Comparison of ENCODE assay signal across 20 cellular contexts in genomic region chr9:69817202-69817601, GRCh38. TPM values are rescaled to one million over a fixed set of nuclear protein-coding genes. Genes with fewer than 3 reads are reported as not detected.
DNase-seq lines count a peak whose midpoint lies in the region; ATAC-seq and TF ChIP-seq lines count a peak whose summit lies in the region.
"Had no signal": no experiment of that assay in that cellular context is flagged by ENCODE, and none has a peak within 500 bp of the region (broad histone marks: within the 10 kb centered on the region; RNA-seq: fewer than 3 reads in every experiment).

No MANE protein-coding gene starts in this region.

- TF ChIP-seq CTCF in H9 (conservative IDR thresholded peaks at IDR 0.05), result no peak
- no peak for TF ChIP-seq CTCF in SK-N-SH (IDR thresholded peaks at IDR 0.05)
- no peak for TF ChIP-seq CTCF in foreskin fibroblast (IDR thresholded peaks at IDR 0.05; ENCODE audit: low read depth, low read length)
- no peak for TF ChIP-seq CTCF in right lobe of liver (IDR thresholded peaks at IDR 0.05)
- no peak for TF ChIP-seq CTCF in GM13976 (IDR thresholded peaks at IDR 0.05; ENCODE audit: borderline replicate concordance, control extremely low read depth, extremely low read depth, insufficient read depth, missing control alignments)

- no CpG with 5 or more reads among the region's 2 CpGs for WGBS in H9 (ENCODE audit: extremely low coverage, insufficient read length, low lambda C conversion rate)
- 8% methylated on average over 2 of the region's 2 CpGs for WGBS in SK-N-SH (ENCODE audit: low lambda C conversion rate)
- WGBS in right lobe of liver (ENCODE audit: insufficient coverage, low coverage, low lambda C conversion rate, missing lambda C conversion rate), result 35% methylated on average over 2 of the region's 2 CpGs

- H2BK20ac ChIP-seq in H9 (ENCODE audit: low read depth, low read length, poor library complexity, severe bottlenecking), result no peak overlapping the region

- DNase-seq in EL (peak; percentile 29), H9 (no peak), SK-N-SH (peak; percentile 49), foreskin fibroblast (peak; percentile 37 to 66), right lobe of liver (no peak), GM13976 (ENCODE audit: low spot score) (no peak)
- DNase-seq: BE2C; CD4-positive, alpha-beta T cell; DMS153; NCI-H1694 treated with DMSO at 0.1 percent for 48 hours; NCI-H2107; NCI-H510A treated with DMSO at 0.1 percent for 48 hours; NCI-H774; Right ventricle myocardium superior; T-cell had no signal

- no peak overlapping the region for H2BK12ac ChIP-seq in H9 (ENCODE audit: insufficient read length, low read depth, low read length)

- no peak overlapping the region for H2AK5ac ChIP-seq in H9 (ENCODE audit: insufficient read length, low read length)

- in situ Hi-C loops in GM13976 (cut with MboI; ENCODE audit: low sequenced_read_pairs, unreplicated experiment), result no loop called here

- H3K4ac ChIP-seq in H9 (ENCODE audit: low read depth, low read length), result no peak overlapping the region

- no peak overlapping the region for H3K14ac ChIP-seq in H9 (ENCODE audit: insufficient read depth, low read length)

- no peak overlapping the region for H3K23ac ChIP-seq in H9 (ENCODE audit: insufficient read length, low read depth, low read length)

- no peak overlapping the region for H2BK15ac ChIP-seq in H9 (ENCODE audit: low read depth, low read length)

- H3K27me3 ChIP-seq in H9 (ENCODE audit: insufficient read depth, low read length) (no peaks in the 10 kb centered on the region), SK-N-SH (ENCODE audit: insufficient read depth) (no peaks in the 10 kb centered on the region), right lobe of liver (peaks cover 0 to 8% of the 10 kb centered on the region in 2 donors)
- H3K27me3 ChIP-seq: BE2C had no signal

- TF ChIP-seq RAD21 in SK-N-SH (IDR thresholded peaks at IDR 0.05; ENCODE audit: low read length), result no peak

- no peak overlapping the region for H3T11ph ChIP-seq in H9 (ENCODE audit: low read length)

- TF ChIP-seq POLR2A in right lobe of liver (IDR thresholded peaks at IDR 0.05), result no peak

- H4K20me1 ChIP-seq in H9 (ENCODE audit: control insufficient read depth, insufficient read depth, insufficient read length) (no peaks in the 10 kb centered on the region), SK-N-SH (ENCODE audit: insufficient read depth) (no peaks in the 10 kb centered on the region)

- H3K9me3 ChIP-seq in H9 (ENCODE audit: control insufficient read depth, low read depth, low read length) (no peaks in the 10 kb centered on the region), SK-N-SH (no peaks in the 10 kb centered on the region), right lobe of liver (no peaks in the 10 kb centered on the region)
- H3K9me3 ChIP-seq: BE2C, HAP-1 had no signal

- no peak overlapping the region for H4K8ac ChIP-seq in H9 (replicated peaks; ENCODE audit: insufficient read length, low read depth, low read length)

- H2AFZ ChIP-seq in H9 (ENCODE audit: low read length) (peak overlapping the region; percentile 32), SK-N-SH (ENCODE audit: low read depth) (no peak overlapping the region)

- peaks cover 15% of the 10 kb centered on the region for H3F3A ChIP-seq in SK-N-SH (replicated peaks; ENCODE audit: insufficient read depth)

- ATAC-seq in right lobe of liver (no peak), HG03159 (IDR thresholded peaks at IDR 0.05; ENCODE audit: unreplicated experiment) (no peak)
- ATAC-seq: T-cell had no signal

- H3K4me1 ChIP-seq in H9 (ENCODE audit: insufficient read depth, low read length) (peaks cover 5% of the 10 kb centered on the region), SK-N-SH (ENCODE audit: control insufficient read depth in 1 of 2, insufficient read depth in 2 of 2, low read depth in 1 of 2, low read length in 1 of 2) (peaks cover 5 to 35% of the 10 kb centered on the region in 2 experiments; a peak in 3 of 4 replicates), right lobe of liver (peaks cover 0 to 5% (median 0%) of the 10 kb centered on the region in 4 donors)

- POLR2A ChIA-PET in SK-N-SH (lab: Yijun Ruan, JAX), result interaction anchor here (0.7 kb wide), 1 partner anchor 441 kb away, joined by 3 read pairs; no protein-coding TSS in a partner anchor

- H4K5ac ChIP-seq in H9 (ENCODE audit: insufficient read length, low read depth, low read length), result no peak overlapping the region

- no peaks in the 10 kb centered on the region for H3K9me3 Mint-ChIP-seq in H9
- H3K9me3 Mint-ChIP-seq: CD4-positive, alpha-beta T cell had no signal

- H3K23me2 ChIP-seq in H9 (ENCODE audit: insufficient read length, low read depth, low read length, poor library complexity, severe bottlenecking), result peaks cover 4% of the 10 kb centered on the region

- H4K91ac ChIP-seq in H9 (ENCODE audit: insufficient read length, low read depth, low read length), result no peak overlapping the region

- H3K4me3 ChIP-seq in SK-N-SH (ENCODE audit: low read depth in 2 of 2, low read length in 1 of 2) (no peak overlapping the region), foreskin fibroblast (ENCODE audit: low read depth in 1 of 2, low read length in 2 of 2) (no peak overlapping the region), right lobe of liver (no peak overlapping the region)
- H3K4me3 ChIP-seq: HAP-1 had no signal

- no peaks in the 10 kb centered on the region for H3K79me1 ChIP-seq in H9 (ENCODE audit: insufficient read depth, low read depth, low read length, poor library complexity, severe bottlenecking)

- H2BK5ac ChIP-seq in H9 (ENCODE audit: insufficient read length, low read length), result no peak overlapping the region

- H3K27me3 Mint-ChIP-seq in H9 (ENCODE audit: low read depth), result no peaks in the 10 kb centered on the region

- no peaks in the 10 kb centered on the region for H3K36me3 ChIP-seq in SK-N-SH (replicated peaks in 1 of 2; ENCODE audit: control insufficient read depth in 1 of 2, insufficient read depth in 2 of 2, low read length in 1 of 2)
- no peaks in the 10 kb centered on the region for H3K36me3 ChIP-seq in right lobe of liver
- H3K36me3 ChIP-seq: BE2C, HAP-1 had no signal

- H3K79me2 ChIP-seq in H9 (ENCODE audit: insufficient read depth, low read length), result no peaks in the 10 kb centered on the region
- H3K79me2 ChIP-seq in SK-N-SH (ENCODE audit: insufficient read depth), result no peaks in the 10 kb centered on the region

- H2BK120ac ChIP-seq in H9 (ENCODE audit: low read depth, low read length, poor library complexity, severe bottlenecking), result no peak overlapping the region

- H3K27ac ChIP-seq in H9 (ENCODE audit: insufficient read length, low read depth, low read length), result no peak overlapping the region
- peak overlapping the region; percentile 22 to 39; a peak in 2 of 4 replicates for H3K27ac ChIP-seq in SK-N-SH (ENCODE audit: low read depth in 2 of 2, low read length in 1 of 2)
- H3K27ac ChIP-seq in right lobe of liver, result no peak overlapping the region

- no peaks in the 10 kb centered on the region for H3K36me3 Mint-ChIP-seq in H9 (ENCODE audit: insufficient read depth in 1 of 3, low read depth in 3 of 3)
- H3K36me3 Mint-ChIP-seq: T-cell had no signal

- no peak overlapping the region for H3K56ac ChIP-seq in H9 (ENCODE audit: insufficient read length, low read depth, low read length)

- no peaks in the 10 kb centered on the region for H3K9me2 ChIP-seq in SK-N-SH

- CTCF ChIA-PET in SK-N-SH (lab: Yijun Ruan, JAX), result interaction anchor here (0.6 kb wide), 1 partner anchor 10 kb away, joined by 3 read pairs; no protein-coding TSS in a partner anchor

- H3K18ac ChIP-seq in H9 (ENCODE audit: insufficient read length, low read depth, low read length), result no peak overlapping the region

- H3K4me2 ChIP-seq in H9 (ENCODE audit: insufficient read depth, insufficient read length, low read length) (no peak overlapping the region), SK-N-SH (peak overlapping the region; percentile 45; the same call in 1 of the 2 replicates)

- no peak overlapping the region for H3K4me3 Mint-ChIP-seq in H9
- H3K4me3 Mint-ChIP-seq: CD4-positive, alpha-beta T cell; T-cell had no signal

- TF ChIP-seq EP300 in SK-N-SH (IDR thresholded peaks at IDR 0.05; ENCODE audit: borderline replicate concordance in 1 of 2, low read depth in 1 of 2, low read length in 1 of 2), result peak; percentile 39 to 63; a peak in 3 of 4 replicates

- intact Hi-C loops in right lobe of liver (cut with DNase I), result no loop called here

- no peak overlapping the region for H3K27ac Mint-ChIP-seq in H9
- H3K27ac Mint-ChIP-seq: CD4-positive, alpha-beta T cell; T-cell had no signal

- H3K9ac ChIP-seq in H9 (ENCODE audit: extremely low read depth, insufficient read length, low read length) (no peak overlapping the region), SK-N-SH (no peak overlapping the region)

- peaks cover 24 to 30% of the 10 kb centered on the region in 2 experiments for H3K4me1 Mint-ChIP-seq in H9

TF ChIP-seq in SK-N-SH, 30 proteins besides CTCF, POLR2A, EP300 and RAD21 (continues in another document):
- no peak for TF ChIP-seq NRF1 (IDR thresholded peaks at IDR 0.05; ENCODE audit: low read depth, low read length)
- no peak for TF ChIP-seq EZH2phosphoT487 (IDR thresholded peaks at IDR 0.05; ENCODE audit: borderline replicate concordance, low read depth)
- peak; percentile 19 for TF ChIP-seq CHD2 (IDR thresholded peaks at IDR 0.05; ENCODE audit: low read length, partially characterized antibody)
- 0 out of 2 replicates have a peak, but pooled peaks have one; percentile 18 for TF ChIP-seq JUND (IDR thresholded peaks at IDR 0.05)
- TF ChIP-seq TEAD4 (IDR thresholded peaks at IDR 0.05; ENCODE audit: borderline replicate concordance, insufficient read depth), result 0 out of 2 replicates have a peak, but pooled peaks have one; percentile 22
- peak; percentile 23; the same call in 1 of the 2 replicates for TF ChIP-seq POLR2AphosphoS5 (IDR thresholded peaks at IDR 0.05; ENCODE audit: low read depth, low read length)
- no peak for TF ChIP-seq RXRA (IDR thresholded peaks at IDR 0.05; ENCODE audit: borderline replicate concordance, low read depth)
- TF ChIP-seq, protein P1, sequence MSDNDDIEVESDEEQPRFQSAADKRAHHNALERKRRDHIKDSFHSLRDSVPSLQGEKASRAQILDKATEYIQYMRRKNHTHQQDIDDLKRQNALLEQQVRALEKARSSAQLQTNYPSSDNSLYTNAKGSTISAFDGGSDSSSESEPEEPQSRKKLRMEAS (IDR thresholded peaks at IDR 0.05; ENCODE audit: low read depth), result no peak
- TF ChIP-seq MEF2A (IDR thresholded peaks at IDR 0.05; ENCODE audit: borderline replicate concordance, low read depth), result 0 out of 2 replicates have a peak, but pooled peaks have one; percentile 30
- TF ChIP-seq SMC3 (IDR thresholded peaks at IDR 0.05; ENCODE audit: low read depth, low read length), result no peak
- TF ChIP-seq YY1 (IDR thresholded peaks at IDR 0.05; ENCODE audit: low read depth), result no peak

RNA-seq across cellular contexts. Expression of gene CFAP95, which starts 3.4 kb away (rescaled TPM):
- total RNA-seq in H9 (2021), result 41.1 and 42.6 TPM in 2 replicates
- polyA plus RNA-seq in SK-N-SH (2012; rRNA removed), result not detected in 2 replicates
- polyA plus RNA-seq in SK-N-SH (2012; cell fraction: cytosol; rRNA removed), result 0.04 TPM in 1 of 2 replicates, not detected in the other
- not detected in 2 replicates for polyA plus RNA-seq in SK-N-SH (2012; cell fraction: nucleus; rRNA removed)
- total RNA-seq in right lobe of liver, result not detected
- total RNA-seq: CD4-positive, alpha-beta T cell; LHCN-M2; OCI-LY7; Right ventricle myocardium superior; T-cell had no signal
- polyA plus RNA-seq: AG04450 had no signal

RNA-seq across cellular contexts. Expression of gene PTAR1, which starts 57.4 kb away (rescaled TPM):
- 112 and 117 TPM in 2 replicates for total RNA-seq in H9 (2021)
- 4.7 and 7.8 TPM in 2 replicates for polyA plus RNA-seq in SK-N-SH (2012; rRNA removed)
- 7.3 and 7.7 TPM in 2 replicates for polyA plus RNA-seq in SK-N-SH (2012; cell fraction: cytosol; rRNA removed)
- polyA plus RNA-seq in SK-N-SH (2012; cell fraction: nucleus; rRNA removed), result 7.9 and 16.5 TPM in 2 replicates
- total RNA-seq in right lobe of liver, result 10 to 100 TPM; 21.5 to 33.3 (median 27.0) TPM

Comparison
In these comparisons a context has a peak if more than half of its experiments do, and no peak if none do; other contexts are left out.
1. DNase-seq: peak in EL (single experiment), SK-N-SH (single experiment) and foreskin fibroblast (2 of 2); none in H9 (single experiment), right lobe of liver (0 of 3) and GM13976 (single experiment).
2. H3K27ac ChIP-seq: peak in SK-N-SH (2 of 2); none in H9 (single experiment) and right lobe of liver (0 of 3).
3. RNA of gene CFAP95, which starts 3.4 kb away (total RNA-seq): 41.1 to 42.6 TPM in H9; not detected in right lobe of liver; every median in the first group is over 10 times any median in the second.